Comparison of ENCODE assay signal across 12 cellular contexts in genomic region chr7:158730383-158731055, GRCh38. TPM values are rescaled to one million over a fixed set of nuclear protein-coding genes. Genes with fewer than 3 reads are reported as not detected.
DNase-seq lines count a peak whose midpoint lies in the region; ATAC-seq and TF ChIP-seq lines count a peak whose summit lies in the region.
"Had no signal": no experiment of that assay in that cellular context is flagged by ENCODE, and none has a peak within 500 bp of the region (broad histone marks: within the 10 kb centered on the region; RNA-seq: fewer than 3 reads in every experiment).

No MANE protein-coding gene starts in this region.

- peaks cover 13% of the 10 kb centered on the region for H3K4me1 Mint-ChIP-seq in CD4-positive, alpha-beta T cell (ENCODE audit: low read depth)
- H3K4me1 Mint-ChIP-seq in T-cell, result peaks cover 0 to 2% (median 0%) of the 10 kb centered on the region in 3 donors
- peaks cover 10% of the 10 kb centered on the region for H3K4me1 Mint-ChIP-seq in neural progenitor cell

- H2AFZ ChIP-seq in neural progenitor cell (replicated peaks), result no peak overlapping the region

- H3K9me3 Mint-ChIP-seq in CD4-positive, alpha-beta T cell, result no peaks in the 10 kb centered on the region
- H3K9me3 Mint-ChIP-seq in T-cell (no peaks in the 10 kb centered on the region), neural progenitor cell (no peaks in the 10 kb centered on the region)

- H4K20me1 ChIP-seq in neural progenitor cell (ENCODE audit: low read depth), result no peaks in the 10 kb centered on the region
- H4K20me1 ChIP-seq: BLaER1 had no signal

- no peaks in the 10 kb centered on the region for H3K4me1 ChIP-seq in neural progenitor cell
- H3K4me1 ChIP-seq in thyroid gland, result no peaks in the 10 kb centered on the region
- H3K4me1 ChIP-seq: BLaER1 had no signal

- H3K4me3 Mint-ChIP-seq in CD4-positive, alpha-beta T cell, result no peak overlapping the region
- no peak overlapping the region for H3K4me3 Mint-ChIP-seq in T-cell
- H3K4me3 Mint-ChIP-seq in neural progenitor cell, result no peak overlapping the region

- H3K9me3 ChIP-seq in CD4-positive, alpha-beta T cell (ENCODE audit: control insufficient read depth, low read length), result no peaks in the 10 kb centered on the region
- H3K9me3 ChIP-seq in neural progenitor cell (ENCODE audit: low read depth), result no peaks in the 10 kb centered on the region
- no peaks in the 10 kb centered on the region for H3K9me3 ChIP-seq in thyroid gland
- H3K9me3 ChIP-seq: BLaER1 had no signal

- no peaks in the 10 kb centered on the region for H3K79me2 ChIP-seq in neural progenitor cell (ENCODE audit: low read depth)

- H3K9ac ChIP-seq in neural progenitor cell, result no peak overlapping the region
- H3K9ac ChIP-seq: BLaER1 had no signal

- POLR2A ChIA-PET in CD4-positive, alpha-beta T cell (lab: Charles Lee), result interaction anchor here (0.7 kb wide), 1 partner anchor 11 kb away, joined by 3 read pairs; no protein-coding TSS in a partner anchor
- POLR2A ChIA-PET in T-cell (lab: Charles Lee), result no interaction called here

- intact Hi-C loops in CD4-positive, alpha-beta T cell (cut with DNase I, micrococcal nuclease), result no loop called here
- intact Hi-C loops in dorsolateral prefrontal cortex (cut with DNase I), result no loop called here
- intact Hi-C loops in thyroid gland (cut with DNase I), result no loop called here

- no peaks in the 10 kb centered on the region for H3K27me3 Mint-ChIP-seq in CD4-positive, alpha-beta T cell
- H3K27me3 Mint-ChIP-seq in T-cell (no peaks in the 10 kb centered on the region), neural progenitor cell (ENCODE audit: insufficient read depth, low read depth) (peaks cover 2% of the 10 kb centered on the region)

- no peak for TF ChIP-seq CTCF in CD4-positive, alpha-beta T cell (IDR thresholded peaks at IDR 0.05)
- no peak for TF ChIP-seq CTCF in dorsolateral prefrontal cortex (IDR thresholded peaks at IDR 0.05 in 54 of 56, conservative IDR thresholded peaks at IDR 0.05 in 2 of 56; ENCODE audit: low read depth in 1 of 56, partially characterized antibody in 56 of 56)
- TF ChIP-seq CTCF in neural progenitor cell (IDR thresholded peaks at IDR 0.05), result no peak
- TF ChIP-seq CTCF in thyroid gland (IDR thresholded peaks at IDR 0.05), result no peak

- no peak overlapping the region for H3K27ac ChIP-seq in CD4-positive, alpha-beta T cell (ENCODE audit: low read depth, low read length)
- H3K27ac ChIP-seq in dorsolateral prefrontal cortex (peak overlapping the region in 34 of 59 donors; percentile 16 to 76 (median 48)), neural progenitor cell (no peak overlapping the region), thyroid gland (no peak overlapping the region)
- H3K27ac ChIP-seq: BLaER1 had no signal

- H3K27ac Mint-ChIP-seq in CD4-positive, alpha-beta T cell, result peak overlapping the region; percentile 79
- H3K27ac Mint-ChIP-seq in T-cell (peak overlapping the region; percentile 2 to 60), neural progenitor cell (peak overlapping the region; percentile 31)

- peaks cover 59% of the 10 kb centered on the region for H3K36me3 Mint-ChIP-seq in CD4-positive, alpha-beta T cell (ENCODE audit: low read depth)
- H3K36me3 Mint-ChIP-seq in T-cell (peaks cover 29% of the 10 kb centered on the region), neural progenitor cell (peaks cover 14% of the 10 kb centered on the region)

- DNase-seq in CD4-positive, alpha-beta T cell, result no peak
- no peak for DNase-seq in T-cell
- no peak for DNase-seq in dorsolateral prefrontal cortex
- no peak for DNase-seq in neural progenitor cell (ENCODE audit: low spot score)
- no peak for DNase-seq in thyroid gland
- DNase-seq in NCI-H748 (lab: John Stamatoyannopoulos, UW; ENCODE audit: unreplicated experiment), result no peak
- DNase-seq in NCI-H1105 (lab: John Stamatoyannopoulos, UW), result no peak
- no peak for DNase-seq in activated CD4-positive, alpha-beta T cell treated with anti-CD3 and anti-CD28 coated beads for 1 hour
- DNase-seq: activated CD4-positive, CD25-positive, alpha-beta regulatory T cell treated with anti-CD3 and anti-CD28 coated beads, Interleukin-2, amount 50 U/mL, for 72 hours; foreskin melanocyte; HCEC 1CT had no signal

- no peak overlapping the region for H3K4me2 ChIP-seq in neural progenitor cell
- H3K4me2 ChIP-seq: BLaER1 had no signal

- TF ChIP-seq POLR2A in thyroid gland (IDR thresholded peaks at IDR 0.05), result no peak

- CTCF ChIA-PET in CD4-positive, alpha-beta T cell (lab: Charles Lee), result no interaction called here
- CTCF ChIA-PET in T-cell (lab: Charles Lee), result interaction anchor here in 1 of 2 donors (1.6 kb wide), 1 partner anchor 36 kb away, joined by 3 read pairs; no protein-coding TSS in a partner anchor

- H3K27me3 ChIP-seq in CD4-positive, alpha-beta T cell (ENCODE audit: control insufficient read depth, insufficient read depth, low read length), result no peaks in the 10 kb centered on the region
- H3K27me3 ChIP-seq in dorsolateral prefrontal cortex (no peaks in the 10 kb centered on the region), neural progenitor cell (no peaks in the 10 kb centered on the region), thyroid gland (no peaks in the 10 kb centered on the region)
- H3K27me3 ChIP-seq: BLaER1 had no signal

- 73 to 87% methylated on average over 18 of the region's 18 CpGs for WGBS in thyroid gland, 2 donors

- no peaks in the 10 kb centered on the region for H3F3A ChIP-seq in neural progenitor cell (ENCODE audit: low read depth)

- H3K36me3 ChIP-seq in neural progenitor cell (peaks cover 7% of the 10 kb centered on the region), thyroid gland (peaks cover 7 to 34% of the 10 kb centered on the region in 2 donors)

- peak; percentile 59 for ATAC-seq in CD4-positive, alpha-beta T cell (ENCODE audit: poor library complexity)
- peak in 1 of 4 experiments; percentile 38 for ATAC-seq in T-cell (replicated peaks in 1 of 4)

- H3K4me3 ChIP-seq in dorsolateral prefrontal cortex (peak overlapping the region in 5 of 59 donors; percentile 3 to 24 (median 10)), neural progenitor cell (no peak overlapping the region), thyroid gland (replicated peaks in 1 of 3) (no peak overlapping the region)
- H3K4me3 ChIP-seq: BLaER1 had no signal

RNA-seq across cellular contexts. Expression of gene NCAPG2, which starts 25.9 kb away (rescaled TPM):
- total RNA-seq in CD4-positive, alpha-beta T cell, result 10 to 100 TPM in 1 of 2 experiments, 1 to 10 TPM in 1; 9.9 to 11.8 TPM
- total RNA-seq in T-cell, result 10 to 100 TPM in 3 of 5 donors, 1 to 10 TPM in 2; 6.2 to 14.7 (median 11.9) TPM
- total RNA-seq in dorsolateral prefrontal cortex, result 10 to 100 TPM in 88 of 120 experiments, 1 to 10 TPM in 32; 6.9 to 19.9 (median 11.7) TPM
- 74.3 and 89.6 TPM in 2 replicates for total RNA-seq in neural progenitor cell (ENCODE audit: low replicate concordance)
- total RNA-seq in thyroid gland, result 1 to 10 TPM; 6.7 to 8.3 (median 7.7) TPM

Comparison
In these comparisons a context has a peak if more than half of its experiments do, and no peak if none do; other contexts are left out.
1. H3K27ac ChIP-seq: peak in dorsolateral prefrontal cortex (34 of 59); none in CD4-positive, alpha-beta T cell (single experiment), neural progenitor cell (single experiment) and thyroid gland (0 of 3).
2. Peak in every context shown above with its lines, with median percentiles within 50 percentile points of each other: H3K27ac Mint-ChIP-seq.